Comparison of ENCODE assay signal across 11 cellular contexts in genomic region chr7:124762611-124763143, GRCh38. TPM values are rescaled to one million over a fixed set of nuclear protein-coding genes. Genes with fewer than 3 reads are reported as not detected.
DNase-seq lines count a peak whose midpoint lies in the region; ATAC-seq, FAIRE-seq and TF ChIP-seq lines count a peak whose summit lies in the region.
"Had no signal": no experiment of that assay in that cellular context is flagged by ENCODE, and none has a peak within 500 bp of the region (broad histone marks: within the 10 kb centered on the region; RNA-seq: fewer than 3 reads in every experiment).

No MANE protein-coding gene starts in this region.

- H3K27ac ChIP-seq in GM23338 (ENCODE audit: low read depth): no peak overlapping the region
- no peak overlapping the region for H3K27ac ChIP-seq in PC-3 (ENCODE audit: low read length)
- peak overlapping the region in 1 of 4 donors; percentile 17 for H3K27ac ChIP-seq in pancreas

- H3K4me1 ChIP-seq in GM23338 (ENCODE audit: insufficient read depth) (peaks cover 13% of the 10 kb centered on the region), PC-3 (ENCODE audit: insufficient read depth, low read length) (peaks cover 32% of the 10 kb centered on the region), pancreas (peaks cover 0 to 3% (median 0%) of the 10 kb centered on the region in 3 donors)

- H3K79me2 ChIP-seq in GM23338 (replicated peaks; ENCODE audit: insufficient read depth) (0 out of 2 replicates have a peak, but pooled peaks cover 7% of the 10 kb centered on the region), PC-3 (ENCODE audit: low read length) (peaks cover 77% of the 10 kb centered on the region)

- POLR2A ChIA-PET in PC-3 (lab: Charles Lee; ENCODE audit: unreplicated experiment): interaction anchor here (0.6 kb wide), 1 partner anchor 308 kb away, joined by 3 read pairs; no protein-coding TSS in a partner anchor

- TF ChIP-seq CTCF in GM23338 (conservative IDR thresholded peaks at IDR 0.05; ENCODE audit: low read depth in 2 of 2): no peak
- no peak for TF ChIP-seq CTCF in PC-3 (conservative IDR thresholded peaks at IDR 0.05; ENCODE audit: low read depth, low read length)
- no peak for TF ChIP-seq CTCF in pancreas (IDR thresholded peaks at IDR 0.05)

- DNase-seq in GM23338 (ENCODE audit: low spot score) (no peak), PC-3 (peak; percentile 30), head of caudate nucleus (peak in 40 of 42 donors; percentile 6 to 93 (median 67)), pancreas (peak in 4 of 6 donors; percentile 46 to 55 (median 49)), NOMO-1 treated with dmso at 0.1 percent for 144 hours (lab: John Stamatoyannopoulos, UW; ENCODE audit: unreplicated experiment) (no peak)
- DNase-seq in activated naive CD8-positive, alpha-beta T cell treated with anti-CD3 and anti-CD28 coated beads, Interleukin-2, amount 50 U/mL, for 24 hours: no peak
- DNase-seq: CD4-positive, alpha-beta memory T cell; mammary epithelial cell; NCI-H748 treated with DMSO at 0.1 percent for 48 hours had no signal

- H3K27ac Mint-ChIP-seq in GM23338: no peak overlapping the region
- H3K27ac Mint-ChIP-seq in activated naive CD8-positive, alpha-beta T cell treated with anti-CD3 and anti-CD28 coated beads, Interleukin-2, amount 50 U/mL, for 24 hours: no peak overlapping the region

- peaks cover 35% of the 10 kb centered on the region for H3K27me3 ChIP-seq in GM23338 (ENCODE audit: insufficient read depth)
- H3K27me3 ChIP-seq in PC-3 (ENCODE audit: low read length): no peaks in the 10 kb centered on the region
- no peaks in the 10 kb centered on the region for H3K27me3 ChIP-seq in pancreas

- peak overlapping the region; percentile 92 for H3K4me2 ChIP-seq in GM23338
- H3K4me2 ChIP-seq in PC-3 (ENCODE audit: low read length): peak overlapping the region; percentile 95

- H3K27me3 Mint-ChIP-seq in GM23338 (ENCODE audit: insufficient read depth, low read depth, poor library complexity): peaks cover 24% of the 10 kb centered on the region
- peaks cover 61% of the 10 kb centered on the region for H3K27me3 Mint-ChIP-seq in activated naive CD8-positive, alpha-beta T cell treated with anti-CD3 and anti-CD28 coated beads, Interleukin-2, amount 50 U/mL, for 24 hours

- H3K9me3 Mint-ChIP-seq in GM23338: no peaks in the 10 kb centered on the region
- no peaks in the 10 kb centered on the region for H3K9me3 Mint-ChIP-seq in activated naive CD8-positive, alpha-beta T cell treated with anti-CD3 and anti-CD28 coated beads, Interleukin-2, amount 50 U/mL, for 24 hours

- H3K9me3 ChIP-seq in PC-3 (ENCODE audit: low read length) (no peaks in the 10 kb centered on the region), pancreas (no peaks in the 10 kb centered on the region)

- peaks cover 14% of the 10 kb centered on the region; the same call in 2 of the 3 replicates for H3K4me1 Mint-ChIP-seq in GM23338
- H3K4me1 Mint-ChIP-seq in activated naive CD8-positive, alpha-beta T cell treated with anti-CD3 and anti-CD28 coated beads, Interleukin-2, amount 50 U/mL, for 24 hours: peaks cover 16% of the 10 kb centered on the region

- H3F3A ChIP-seq in GM23338 (replicated peaks; ENCODE audit: low read depth): no peaks in the 10 kb centered on the region
- no peaks in the 10 kb centered on the region for H3F3A ChIP-seq in PC-3 (ENCODE audit: low read length, unreplicated experiment)

- ATAC-seq in GM23338 (no peak), PC-3 (no peak), pancreas (peak in 3 of 4 donors; percentile 11 to 44 (median 41)), HG03045 (IDR thresholded peaks at IDR 0.05; ENCODE audit: unreplicated experiment) (no peak), GM19397 (IDR thresholded peaks at IDR 0.05; ENCODE audit: unreplicated experiment) (no peak)
- ATAC-seq in activated naive CD8-positive, alpha-beta T cell treated with anti-CD3 and anti-CD28 coated beads, Interleukin-2, amount 50 U/mL, for 24 hours: no peak

- H2AFZ ChIP-seq in GM23338 (no peak overlapping the region), PC-3 (ENCODE audit: low read length) (no peak overlapping the region)

- no peak overlapping the region for H3K4me3 Mint-ChIP-seq in GM23338
- H3K4me3 Mint-ChIP-seq in activated naive CD8-positive, alpha-beta T cell treated with anti-CD3 and anti-CD28 coated beads, Interleukin-2, amount 50 U/mL, for 24 hours: no peak overlapping the region

- peaks cover 5% of the 10 kb centered on the region for H4K20me1 ChIP-seq in GM23338 (replicated peaks; ENCODE audit: insufficient read depth)
- H4K20me1 ChIP-seq in PC-3 (ENCODE audit: low read length): peaks cover 19% of the 10 kb centered on the region

- H3K4me3 ChIP-seq in GM23338: peak overlapping the region; percentile 82
- peak overlapping the region; percentile 92 for H3K4me3 ChIP-seq in PC-3 (ENCODE audit: low read length)
- H3K4me3 ChIP-seq in pancreas: peak overlapping the region in 2 of 4 donors; percentile 7 to 12

- intact Hi-C loops in PC-3 (cut with micrococcal nuclease): no loop called here
- intact Hi-C loops in head of caudate nucleus (cut with DNase I): loop anchor here (10.0 kb wide), 1 partner anchor 118 kb away; no protein-coding TSS in a partner anchor
- intact Hi-C loops in pancreas (cut with DNase I): no loop called here

- H3K9ac ChIP-seq in PC-3 (ENCODE audit: low read length): peak overlapping the region; percentile 79

- BruUV-seq in PC-3 (replicated peaks; lab: Mats Ljungman, UMichigan): no TSS peak

- CTCF ChIA-PET in PC-3 (lab: Charles Lee): no interaction called here

- H3K9me2 ChIP-seq in GM23338 (ENCODE audit: insufficient read depth) (no peaks in the 10 kb centered on the region), PC-3 (replicated peaks; ENCODE audit: low read length) (no peaks in the 10 kb centered on the region)

- no peak for FAIRE-seq in pancreas (lab: Jason Lieb, UNC)

- 19% methylated on average over 4 of the region's 4 CpGs for WGBS in pancreas, 2 donors

- no peaks in the 10 kb centered on the region; the same call in 2 of the 3 replicates for H3K36me3 Mint-ChIP-seq in GM23338 (ENCODE audit: low read depth)
- H3K36me3 Mint-ChIP-seq in activated naive CD8-positive, alpha-beta T cell treated with anti-CD3 and anti-CD28 coated beads, Interleukin-2, amount 50 U/mL, for 24 hours (ENCODE audit: low read depth): no peaks in the 10 kb centered on the region

- H3K36me3 ChIP-seq in GM23338 (ENCODE audit: insufficient read depth): no peaks in the 10 kb centered on the region
- 0 out of 2 replicates have a peak, but pooled peaks cover 9% of the 10 kb centered on the region for H3K36me3 ChIP-seq in PC-3 (ENCODE audit: low read depth, low read length)
- H3K36me3 ChIP-seq in pancreas: no peaks in the 10 kb centered on the region

TF ChIP-seq in GM23338, 12 proteins besides CTCF, POLR2A, EP300 and RAD21:
- TF ChIP-seq CREB1 (CRISPR knock-in tag; IDR thresholded peaks at IDR 0.05; ENCODE audit: low read depth): no peak

RNA-seq across cellular contexts. Expression of gene GPR37, which starts 2.9 kb away (rescaled TPM):
- 6.8 and 8.5 TPM in 2 replicates for total RNA-seq in GM23338 (2014; rRNA removed; shearing (Covaris generic))
- polyA plus RNA-seq in GM23338 (2016; fragmentation: Nextera tagmentation; extraction: Ambion mirVana) (3.7 and 3.9 TPM in 2 replicates), pancreas (1 to 10 TPM in 1 of 2 donors, under 1 TPM in 1; 0.80 to 2.3 TPM)
- total RNA-seq in PC-3 (2014; rRNA removed) (10.5 and 14.3 TPM in 2 replicates), pancreas (1 to 10 TPM in 5 of 6 donors, under 1 TPM in 1; 0.87 to 3.9 (median 2.3) TPM)
- total RNA-seq: CD4-positive, alpha-beta memory T cell had no signal
- polyA plus RNA-seq: CD4-positive, alpha-beta memory T cell had no signal

Comparison
In these comparisons a context has a peak if more than half of its experiments do, and no peak if none do; other contexts are left out.
1. ATAC-seq: peak in pancreas (3 of 4); none in GM23338 (single experiment), PC-3 (single experiment), HG03045 (single experiment), activated naive CD8-positive, alpha-beta T cell treated with anti-CD3 and anti-CD28 coated beads, Interleukin-2, amount 50 U/mL, for 24 hours (single experiment) and GM19397 (single experiment).
2. DNase-seq: peak in PC-3 (single experiment), head of caudate nucleus (40 of 42) and pancreas (4 of 6); none in GM23338 (single experiment), NOMO-1 treated with dmso at 0.1 percent for 144 hours (single experiment) and activated naive CD8-positive, alpha-beta T cell treated with anti-CD3 and anti-CD28 coated beads, Interleukin-2, amount 50 U/mL, for 24 hours (single experiment).